In genomic region chr13:22793598-22794134, GRCh38 we compare ENCODE assay signal across 1 cellular context.
TF ChIP-seq lines count a peak whose summit lies in the region.

No MANE protein-coding gene starts in this region.

TF ChIP-seq in HepG2, 621 proteins besides CTCF, POLR2A, EP300 and RAD21 (continued from another document):
- TF ChIP-seq MAFF (IDR thresholded peaks at IDR 0.05; ENCODE audit: low read depth, low read length) = no peak
- no peak for TF ChIP-seq XBP1 (CRISPR knock-in tag; IDR thresholded peaks at IDR 0.05)
- TF ChIP-seq ZSCAN25 (CRISPR knock-in tag; IDR thresholded peaks at IDR 0.05) = no peak
- TF ChIP-seq HNF1B (CRISPR knock-in tag; IDR thresholded peaks at IDR 0.05) = 0 out of 2 replicates have a peak, but pooled peaks have one; percentile 23
- no peak for TF ChIP-seq CERS6 (CRISPR knock-in tag; IDR thresholded peaks at IDR 0.05)
- TF ChIP-seq FOXA1 (IDR thresholded peaks at IDR 0.05) = no peak
- peak; percentile 73 for TF ChIP-seq FOXA1 (CRISPR knock-in tag; IDR thresholded peaks at IDR 0.05)
- no peak for TF ChIP-seq ZBTB49 (CRISPR knock-in tag; IDR thresholded peaks at IDR 0.05; ENCODE audit: borderline replicate concordance)
- no peak for TF ChIP-seq MTF1 (CRISPR knock-in tag; IDR thresholded peaks at IDR 0.05)
- TF ChIP-seq NCOA1 (CRISPR knock-in tag; IDR thresholded peaks at IDR 0.05) = no peak
- TF ChIP-seq, protein P1, sequence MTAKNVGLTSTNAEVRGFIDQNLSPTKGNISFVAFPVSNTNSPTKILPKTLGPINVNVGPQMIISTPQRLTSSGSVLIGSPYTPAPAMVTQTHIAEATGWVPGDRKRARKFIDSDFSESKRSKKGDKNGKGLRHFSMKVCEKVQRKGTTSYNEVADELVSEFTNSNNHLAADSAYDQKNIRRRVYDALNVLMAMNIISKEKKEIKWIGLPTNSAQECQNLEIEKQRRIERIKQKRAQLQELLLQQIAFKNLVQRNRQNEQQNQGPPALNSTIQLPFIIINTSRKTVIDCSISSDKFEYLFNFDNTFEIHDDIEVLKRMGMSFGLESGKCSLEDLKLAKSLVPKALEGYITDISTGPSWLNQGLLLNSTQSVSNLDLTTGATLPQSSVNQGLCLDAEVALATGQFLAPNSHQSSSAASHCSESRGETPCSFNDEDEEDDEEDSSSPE (CRISPR knock-in tag; IDR thresholded peaks at IDR 0.05) = no peak
